Comparison of ENCODE assay signal across 8 cellular contexts in the genomic region with DNA sequence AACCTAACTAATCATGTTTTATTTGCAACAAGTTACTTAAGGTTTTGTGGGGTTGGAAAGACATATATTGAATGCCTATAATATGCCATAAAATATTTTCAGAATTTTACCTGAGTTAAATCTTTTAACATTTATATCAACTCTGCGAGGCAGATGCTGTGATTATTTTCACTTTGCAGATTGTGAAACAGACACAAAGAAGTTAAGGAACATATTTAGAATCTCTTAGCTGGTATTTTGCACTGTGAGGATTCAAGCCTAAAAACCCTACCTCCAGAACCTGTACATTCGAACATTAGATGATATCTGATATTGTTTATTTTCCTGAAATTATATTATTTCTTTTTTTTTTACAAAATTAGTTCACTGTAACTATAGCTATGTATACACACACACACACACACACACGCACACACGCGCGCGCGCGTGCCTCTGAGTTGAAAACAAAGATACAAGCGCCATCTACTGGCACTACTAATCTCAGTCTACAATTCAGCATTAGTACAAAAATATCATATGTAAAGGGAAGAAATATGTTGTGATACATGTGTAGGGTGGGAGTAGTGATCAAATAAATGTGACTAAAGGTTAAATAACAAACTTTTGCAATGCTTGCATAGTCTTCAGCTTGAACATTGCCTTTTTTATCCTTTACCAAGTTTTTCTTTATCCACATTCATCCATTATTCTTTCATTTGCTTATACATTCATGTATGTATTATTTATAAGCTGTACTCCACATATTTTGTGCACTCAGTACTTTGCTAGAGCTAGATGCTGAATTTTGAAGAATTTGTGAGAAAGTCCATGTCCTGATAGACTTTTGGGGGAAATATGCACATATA.
DNase-seq lines count a peak whose midpoint lies in the region; ATAC-seq and TF ChIP-seq lines count a peak whose summit lies in the region.

No MANE protein-coding gene starts in this region.

- intact Hi-C loops in heart right ventricle (cut with DNase I): loop anchor here in 4 of 10 donors (5.0 to 10.0 kb wide), 4 partner anchors 1129 to 1989 kb away; no protein-coding TSS in a partner anchor

- peak overlapping the region; percentile 54 for H3K4me2 ChIP-seq in SU-DHL-6 (ENCODE audit: low read depth, low read length, poor library complexity, severe bottlenecking)

- H3K9me3 ChIP-seq in SU-DHL-6 (ENCODE audit: insufficient read depth, low read length) (no peaks in the 10 kb centered on the region), heart right ventricle (peaks cover 0 to 15% (median under 1%) of the 10 kb centered on the region in 11 donors)

- H3K9me2 ChIP-seq in SU-DHL-6 (replicated peaks; ENCODE audit: insufficient read depth, low read length): no peaks in the 10 kb centered on the region

- H3K27ac ChIP-seq in SU-DHL-6 (ENCODE audit: low read depth, low read length): no peak overlapping the region
- H3K27ac ChIP-seq in heart right ventricle: no peak overlapping the region

- ATAC-seq in heart right ventricle: peak in 6 of 8 donors; percentile 57 to 75 (median 70)

- no peaks in the 10 kb centered on the region for H3K79me2 ChIP-seq in SU-DHL-6 (ENCODE audit: insufficient read depth, low read length)

- 2 to 3% methylated on average over 10 of the region's 10 CpGs for WGBS in heart right ventricle, 2 donors

- H4K20me1 ChIP-seq in SU-DHL-6 (ENCODE audit: low read depth, low read length): no peaks in the 10 kb centered on the region

- TF ChIP-seq CTCF in SU-DHL-6 (IDR thresholded peaks at IDR 0.05; ENCODE audit: insufficient read depth, low read length, poor library complexity, severe bottlenecking) (peak; percentile 69), heart right ventricle (IDR thresholded peaks at IDR 0.05) (peak in 8 of 9 donors; percentile 7 to 74 (median 65))

- no peaks in the 10 kb centered on the region for H3F3A ChIP-seq in SU-DHL-6 (ENCODE audit: insufficient read depth)

- H3K36me3 ChIP-seq in SU-DHL-6 (ENCODE audit: low read length) (no peaks in the 10 kb centered on the region), heart right ventricle (no peaks in the 10 kb centered on the region)

- DNase-seq in GM04503 (ENCODE audit: low read depth): peak; percentile 21
- peak; percentile 13 for DNase-seq in HEK293T (ENCODE audit: extremely low spot score)
- DNase-seq in NAMALWA (ENCODE audit: low spot score): peak; percentile 73
- peak; percentile 11 for DNase-seq in activated naive CD8-positive, alpha-beta T cell treated with anti-CD3 and anti-CD28 coated beads, Interleukin-2, amount 50 U/mL, for 16 hours (ENCODE audit: low read depth, low spot score)
- peak; percentile 63 to 67 for DNase-seq in heart right ventricle
- peak; percentile 47 for DNase-seq in renal cortical epithelial cell (ENCODE audit: low read depth)
- no peak for DNase-seq in GM19240 (ENCODE audit: insufficient read length, low spot score)

- POLR2A ChIA-PET in HEK293T (lab: Yijun Ruan, JAX): no interaction called here

- H3K27me3 ChIP-seq in SU-DHL-6 (ENCODE audit: low read length) (no peaks in the 10 kb centered on the region), heart right ventricle (peaks cover 0 to 3% (median 0%) of the 10 kb centered on the region in 7 donors)

- no peak overlapping the region for H3K9ac ChIP-seq in SU-DHL-6 (ENCODE audit: low read length)

- H2AFZ ChIP-seq in SU-DHL-6 (ENCODE audit: low read depth, low read length, severe bottlenecking): peak overlapping the region; percentile 39

- CTCF ChIA-PET in HEK293T (lab: Yijun Ruan, JAX): interaction anchor here (0.6 to 1.7 kb wide), 11 partner anchors 9 to 1332 kb away, joined by 3 to 8 read pairs (median 3); no protein-coding TSS in a partner anchor

- peaks cover 0 to 7% (median 0%) of the 10 kb centered on the region in 9 donors for H3K4me1 ChIP-seq in heart right ventricle

- H3K4me3 ChIP-seq in SU-DHL-6 (ENCODE audit: insufficient read depth, low read length, poor library complexity, severe bottlenecking) (no peak overlapping the region), heart right ventricle (peak overlapping the region in 8 of 10 donors; percentile 1 to 40 (median 28))

TF ChIP-seq in HEK293T, 16 proteins besides CTCF, POLR2A, EP300 and RAD21:
- TF ChIP-seq LEF1 (IDR thresholded peaks at IDR 0.05; ENCODE audit: borderline replicate concordance): no peak
- TF ChIP-seq FOXM1 (IDR thresholded peaks at IDR 0.05; ENCODE audit: borderline replicate concordance): no peak
- TF ChIP-seq BHLHE40 (IDR thresholded peaks at IDR 0.05; ENCODE audit: borderline replicate concordance): no peak
